Comparison of ENCODE assay signal across 23 cellular contexts in genomic region chr6:95614094-95614493, GRCh38. TPM values are rescaled to one million over a fixed set of nuclear protein-coding genes. Genes with fewer than 3 reads are reported as not detected.
DNase-seq lines count a peak whose midpoint lies in the region; ATAC-seq and TF ChIP-seq lines count a peak whose summit lies in the region.
"Had no signal": no experiment of that assay in that cellular context is flagged by ENCODE, and none has a peak within 500 bp of the region (broad histone marks: within the 10 kb centered on the region; RNA-seq: fewer than 3 reads in every experiment).

No MANE protein-coding gene starts in this region.

- H3K79me2 ChIP-seq in OCI-LY7 (ENCODE audit: insufficient read depth, low read depth, low read length): no peaks in the 10 kb centered on the region

- H3K4me2 ChIP-seq in OCI-LY7 (ENCODE audit: low read length): no peak overlapping the region

- H3K4me3 ChIP-seq in fibroblast of mammary gland (ENCODE audit: control insufficient read depth, low read depth, low read length) (no peak overlapping the region), OCI-LY7 (ENCODE audit: low read depth, low read length, poor library complexity, severe bottlenecking) (no peak overlapping the region), stomach (no peak overlapping the region)
- H3K4me3 ChIP-seq: MG63, SK-N-MC had no signal

- H3K4me1 ChIP-seq in OCI-LY7 (ENCODE audit: insufficient read depth, low read length, poor library complexity, severe bottlenecking) (no peaks in the 10 kb centered on the region), stomach (no peaks in the 10 kb centered on the region)

- CTCF ChIA-PET in OCI-LY7 (lab: Charles Lee; ENCODE audit: unreplicated experiment): no interaction called here

- ATAC-seq in HG03457 (IDR thresholded peaks at IDR 0.05; ENCODE audit: unreplicated experiment): no peak
- ATAC-seq: CD8-positive, alpha-beta T cell; Panc1 had no signal

- POLR2A ChIA-PET in OCI-LY7 (lab: Charles Lee): no interaction called here

- no peaks in the 10 kb centered on the region for H4K20me1 ChIP-seq in OCI-LY7 (ENCODE audit: insufficient read depth, low read length)

- TF ChIP-seq EP300 in stomach (IDR thresholded peaks at IDR 0.05): no peak

- no peaks in the 10 kb centered on the region for H3K9me2 ChIP-seq in OCI-LY7 (ENCODE audit: insufficient read depth, low read length)

- TF ChIP-seq CTCF in fibroblast of mammary gland (conservative IDR thresholded peaks at IDR 0.05; ENCODE audit: control insufficient read depth, insufficient read depth, low read depth, low read length) (no peak), OCI-LY7 (conservative IDR thresholded peaks at IDR 0.05; ENCODE audit: low read length) (no peak), stomach (IDR thresholded peaks at IDR 0.05) (no peak)

- TF ChIP-seq POLR2A in stomach (IDR thresholded peaks at IDR 0.05): no peak

- no peak overlapping the region for H2AFZ ChIP-seq in OCI-LY7 (ENCODE audit: low read length)

- intact Hi-C loops in OCI-LY7 (cut with micrococcal nuclease; ENCODE audit: unreplicated experiment) (no loop called here), stomach (cut with DNase I; ENCODE audit: low total_unique reads) (no loop called here)

- H3K27me3 ChIP-seq in stomach: no peaks in the 10 kb centered on the region
- H3K27me3 ChIP-seq: MG63 had no signal

- DNase-seq in HCEC 1CT (peak; percentile 70), amniotic epithelial cell (ENCODE audit: low read depth) (peak; percentile 36), fibroblast of mammary gland (ENCODE audit: low read depth) (peak; percentile 4), renal cortical epithelial cell (ENCODE audit: low read depth) (peak; percentile 9), OCI-LY7 (ENCODE audit: low spot score) (no peak), NCI-H187 (lab: John Stamatoyannopoulos, UW) (no peak), stomach (no peak)
- DNase-seq: CD8-positive, alpha-beta T cell; DMS 273 treated with DMSO at 0.1 percent for 48 hours; DMS79; H7; KG1; MG63; NCI-H1105 treated with DMSO at 0.1 percent for 48 hours; NCI-H146; NCI-H2029; NCI-H526 treated with DMSO at 0.1 percent for 48 hours; SIG-M5 had no signal

- H3K9me3 ChIP-seq in OCI-LY7 (ENCODE audit: low read length) (no peaks in the 10 kb centered on the region), stomach (no peaks in the 10 kb centered on the region)
- H3K9me3 ChIP-seq: MG63 had no signal

- BruUV-seq in OCI-LY7 (replicated peaks; lab: Mats Ljungman, UMichigan): no TSS peak

- no peaks in the 10 kb centered on the region for H3K36me3 ChIP-seq in OCI-LY7 (ENCODE audit: insufficient read depth, low read length)
- no peaks in the 10 kb centered on the region for H3K36me3 ChIP-seq in stomach
- H3K36me3 ChIP-seq: MG63 had no signal

- H3K27ac ChIP-seq in OCI-LY7 (ENCODE audit: low read depth, low read length, poor library complexity, severe bottlenecking): no peak overlapping the region
- no peak overlapping the region for H3K27ac ChIP-seq in stomach
- H3K27ac ChIP-seq: C4-2B, RWPE1, SK-N-MC had no signal

- 80 to 86% (median 82%) methylated on average over 3 of the region's 3 CpGs for WGBS in stomach, 5 donors

RNA-seq across cellular contexts. Expression of gene MANEA, which starts 36.8 kb away (rescaled TPM):
- total RNA-seq in renal cortical epithelial cell (16.3 and 21.8 TPM in 2 replicates), OCI-LY7 (2022) (13.2 and 13.3 TPM in 2 replicates), stomach (10 to 100 TPM in 1 of 5 donors, 1 to 10 TPM in 4; 1.2 to 15.2 (median 3.5) TPM)
- total RNA-seq in OCI-LY7 (2014; rRNA removed; shearing (Covaris generic)): 7.6 and 9.1 TPM in 2 replicates
- polyA plus RNA-seq in stomach: 1 to 10 TPM; 2.6 to 3.6 (median 2.9) TPM

Comparison
In these comparisons a context has a peak if more than half of its experiments do, and no peak if none do; other contexts are left out.
1. DNase-seq: peak in HCEC 1CT (single experiment), amniotic epithelial cell (single experiment), fibroblast of mammary gland (single experiment) and renal cortical epithelial cell (single experiment); none in OCI-LY7 (single experiment), NCI-H187 (0 of 2) and stomach (single experiment).